ENCODE assay signal across 2 cellular contexts in genomic region chr12:48677782-48678181, GRCh38.
TF ChIP-seq lines count a peak whose summit lies in the region.

No MANE protein-coding gene starts in this region.

TF ChIP-seq in IMR-90, 13 proteins besides CTCF, POLR2A, EP300 and RAD21 (continued from another document):
- peak; percentile 17; the same call in 1 of the 2 replicates for TF ChIP-seq CEBPB (IDR thresholded peaks at IDR 0.05; ENCODE audit: low read depth, low read length)

TF ChIP-seq in HEK293T, 16 proteins besides CTCF, POLR2A, EP300 and RAD21:
- TF ChIP-seq FOXK2 (IDR thresholded peaks at IDR 0.05) (no peak), NFRKB (IDR thresholded peaks at IDR 0.05) (no peak), TARDBP (IDR thresholded peaks at IDR 0.05) (no peak), FOXA1 (IDR thresholded peaks at IDR 0.05) (no peak), SUZ12 (IDR thresholded peaks at IDR 0.05) (no peak), SP1 (IDR thresholded peaks at IDR 0.05) (no peak), LEF1 (IDR thresholded peaks at IDR 0.05; ENCODE audit: borderline replicate concordance) (no peak), L3MBTL2 (conservative IDR thresholded peaks at IDR 0.05) (no peak), ZNF384 (IDR thresholded peaks at IDR 0.05) (no peak), FOXM1 (IDR thresholded peaks at IDR 0.05; ENCODE audit: borderline replicate concordance) (no peak), HDGF (IDR thresholded peaks at IDR 0.05; ENCODE audit: borderline replicate concordance) (no peak), ELF4 (IDR thresholded peaks at IDR 0.05) (no peak), CTBP1 (IDR thresholded peaks at IDR 0.05; ENCODE audit: borderline replicate concordance) (no peak), ARNT (IDR thresholded peaks at IDR 0.05) (no peak), BHLHE40 (IDR thresholded peaks at IDR 0.05; ENCODE audit: borderline replicate concordance) (no peak)
- TF ChIP-seq, protein P1, sequence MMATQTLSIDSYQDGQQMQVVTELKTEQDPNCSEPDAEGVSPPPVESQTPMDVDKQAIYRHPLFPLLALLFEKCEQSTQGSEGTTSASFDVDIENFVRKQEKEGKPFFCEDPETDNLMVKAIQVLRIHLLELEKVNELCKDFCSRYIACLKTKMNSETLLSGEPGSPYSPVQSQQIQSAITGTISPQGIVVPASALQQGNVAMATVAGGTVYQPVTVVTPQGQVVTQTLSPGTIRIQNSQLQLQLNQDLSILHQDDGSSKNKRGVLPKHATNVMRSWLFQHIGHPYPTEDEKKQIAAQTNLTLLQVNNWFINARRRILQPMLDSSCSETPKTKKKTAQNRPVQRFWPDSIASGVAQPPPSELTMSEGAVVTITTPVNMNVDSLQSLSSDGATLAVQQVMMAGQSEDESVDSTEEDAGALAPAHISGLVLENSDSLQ (IDR thresholded peaks at IDR 0.05): no peak
TF ChIP-seq in HEK293T: peak in this region for 0.
